ENCODE assay signal across 13 cellular contexts in genomic region chr4:184573701-184574100, GRCh38.
DNase-seq lines count a peak whose midpoint lies in the region; TF ChIP-seq lines count a peak whose summit lies in the region.
"Had no signal": no experiment of that assay in that cellular context is flagged by ENCODE, and none has a peak within 500 bp of the region (broad histone marks: within the 10 kb centered on the region; RNA-seq: fewer than 3 reads in every experiment).

No MANE protein-coding gene starts in this region.

- no peaks in the 10 kb centered on the region for H3K9me3 Mint-ChIP-seq in activated naive CD4-positive, alpha-beta T cell treated with anti-CD3 and anti-CD28 coated beads, Interleukin-2, amount 50 U/mL, for 24 hours
- H3K9me3 Mint-ChIP-seq in T-helper 2 cell treated with Interferon-gamma antibody and Interleukin-4, amounts not matched to agents 5 μg/mL and 100 μg/mL, for 36 hours = peaks cover 4% of the 10 kb centered on the region
- H3K9me3 Mint-ChIP-seq in immature natural killer cell = peaks cover 0 to 1% (median 0%) of the 10 kb centered on the region in 6 donors

- no peaks in the 10 kb centered on the region for H3K36me3 ChIP-seq in brain microvascular endothelial cell (replicated peaks)
- no peaks in the 10 kb centered on the region for H3K36me3 ChIP-seq in smooth muscle cell (ENCODE audit: low read depth)
- H3K36me3 ChIP-seq: MG63 had no signal

- H4K20me1 ChIP-seq in smooth muscle cell (ENCODE audit: low read depth) = no peaks in the 10 kb centered on the region

- H3K27me3 Mint-ChIP-seq in activated naive CD4-positive, alpha-beta T cell treated with anti-CD3 and anti-CD28 coated beads, Interleukin-2, amount 50 U/mL, for 24 hours = no peaks in the 10 kb centered on the region
- H3K27me3 Mint-ChIP-seq in T-helper 2 cell treated with Interferon-gamma antibody and Interleukin-4, amounts not matched to agents 5 μg/mL and 100 μg/mL, for 36 hours (ENCODE audit: low read depth) = no peaks in the 10 kb centered on the region
- H3K27me3 Mint-ChIP-seq in immature natural killer cell (ENCODE audit: low read depth in 3 of 3) = peaks cover 0 to 3% (median 0%) of the 10 kb centered on the region in 3 donors

- H3K27ac Mint-ChIP-seq in activated naive CD4-positive, alpha-beta T cell treated with anti-CD3 and anti-CD28 coated beads, Interleukin-2, amount 50 U/mL, for 24 hours = peak overlapping the region; percentile 82
- peak overlapping the region; percentile 68 for H3K27ac Mint-ChIP-seq in T-helper 2 cell treated with Interferon-gamma antibody and Interleukin-4, amounts not matched to agents 5 μg/mL and 100 μg/mL, for 36 hours
- no peak overlapping the region for H3K27ac Mint-ChIP-seq in immature natural killer cell
- H3K27ac Mint-ChIP-seq: CD8-positive, alpha-beta T cell had no signal

- TF ChIP-seq CTCF in brain microvascular endothelial cell (IDR thresholded peaks at IDR 0.05; ENCODE audit: low read depth, low read length, missing control alignments) (no peak), smooth muscle cell (IDR thresholded peaks at IDR 0.05; ENCODE audit: borderline replicate concordance, insufficient read depth, poor library complexity, severe bottlenecking) (no peak)

- no peaks in the 10 kb centered on the region for H3K27me3 ChIP-seq in brain microvascular endothelial cell (replicated peaks)
- H3K27me3 ChIP-seq in smooth muscle cell (ENCODE audit: low read depth) = no peaks in the 10 kb centered on the region
- H3K27me3 ChIP-seq: MG63 had no signal

- no peak for DNase-seq in activated naive CD4-positive, alpha-beta T cell treated with anti-CD3 and anti-CD28 coated beads, Interleukin-2, amount 50 U/mL, for 16 hours
- no peak for DNase-seq in T-helper 2 cell treated with Interferon-gamma antibody and Interleukin-4, amounts not matched to agents 5 μg/mL and 100 μg/mL, for 36 hours (ENCODE audit: low spot score)
- DNase-seq in brain microvascular endothelial cell = peak; percentile 12
- DNase-seq in pulmonary artery endothelial cell (ENCODE audit: low read depth, low spot score) = peak; percentile 75
- DNase-seq in immature natural killer cell = no peak
- DNase-seq in smooth muscle cell (lab: John Stamatoyannopoulos, UW; ENCODE audit: unreplicated experiment) = no peak
- DNase-seq: CD8-positive, alpha-beta T cell; DMS79 treated with DMSO at 0.1 percent for 48 hours; MG63; NCI-H1092 treated with DMSO at 0.1 percent for 48 hours; NCI-H1694 treated with DMSO at 0.1 percent for 48 hours; NCI-H446 had no signal

- peak overlapping the region; percentile 57 for H3K4me3 Mint-ChIP-seq in activated naive CD4-positive, alpha-beta T cell treated with anti-CD3 and anti-CD28 coated beads, Interleukin-2, amount 50 U/mL, for 24 hours
- H3K4me3 Mint-ChIP-seq in T-helper 2 cell treated with Interferon-gamma antibody and Interleukin-4, amounts not matched to agents 5 μg/mL and 100 μg/mL, for 36 hours = peak overlapping the region; percentile 17
- no peak overlapping the region for H3K4me3 Mint-ChIP-seq in immature natural killer cell
- H3K4me3 Mint-ChIP-seq: CD8-positive, alpha-beta T cell had no signal

- H3K79me2 ChIP-seq in smooth muscle cell (ENCODE audit: low read depth) = no peaks in the 10 kb centered on the region

- H3K27ac ChIP-seq in brain microvascular endothelial cell = no peak overlapping the region
- H3K27ac ChIP-seq in smooth muscle cell (ENCODE audit: low read depth) = no peak overlapping the region

- no peak overlapping the region for H3K4me2 ChIP-seq in smooth muscle cell

- no peaks in the 10 kb centered on the region for H3K36me3 Mint-ChIP-seq in activated naive CD4-positive, alpha-beta T cell treated with anti-CD3 and anti-CD28 coated beads, Interleukin-2, amount 50 U/mL, for 24 hours
- H3K36me3 Mint-ChIP-seq in T-helper 2 cell treated with Interferon-gamma antibody and Interleukin-4, amounts not matched to agents 5 μg/mL and 100 μg/mL, for 36 hours (ENCODE audit: low read depth) = peaks cover 7% of the 10 kb centered on the region
- no peaks in the 10 kb centered on the region for H3K36me3 Mint-ChIP-seq in immature natural killer cell
- H3K36me3 Mint-ChIP-seq: CD8-positive, alpha-beta T cell had no signal

- H3F3A ChIP-seq in smooth muscle cell (ENCODE audit: low read depth) = no peaks in the 10 kb centered on the region

- H3K4me1 Mint-ChIP-seq in activated naive CD4-positive, alpha-beta T cell treated with anti-CD3 and anti-CD28 coated beads, Interleukin-2, amount 50 U/mL, for 24 hours = peaks cover 24% of the 10 kb centered on the region
- H3K4me1 Mint-ChIP-seq in T-helper 2 cell treated with Interferon-gamma antibody and Interleukin-4, amounts not matched to agents 5 μg/mL and 100 μg/mL, for 36 hours (ENCODE audit: low read depth) = peaks cover 19% of the 10 kb centered on the region
- H3K4me1 Mint-ChIP-seq in immature natural killer cell = no peaks in the 10 kb centered on the region

- H3K4me3 ChIP-seq in brain microvascular endothelial cell (ENCODE audit: low read depth, low read length) (no peak overlapping the region), smooth muscle cell (no peak overlapping the region)
- H3K4me3 ChIP-seq: MG63 had no signal

- H3K9ac ChIP-seq in smooth muscle cell (ENCODE audit: low read depth) = no peak overlapping the region

- WGBS in smooth muscle cell (ENCODE audit: low lambda C conversion rate) = 93% methylated on average over 2 of the region's 2 CpGs

- H3K9me3 ChIP-seq in smooth muscle cell (replicated peaks; ENCODE audit: low read depth) = no peaks in the 10 kb centered on the region
- H3K9me3 ChIP-seq: MG63 had no signal

- no peaks in the 10 kb centered on the region for H3K4me1 ChIP-seq in smooth muscle cell (ENCODE audit: low read depth)

- in situ Hi-C loops in brain microvascular endothelial cell (cut with HindIII; ENCODE audit: low pct_ligation_motif_present, low sequenced_read_pairs) = no loop called here

- H2AFZ ChIP-seq in smooth muscle cell (ENCODE audit: low read depth) = no peak overlapping the region

Comparison
In these comparisons a context has a peak if more than half of its experiments do, and no peak if none do; other contexts are left out.
1. H3K27ac Mint-ChIP-seq: peak in activated naive CD4-positive, alpha-beta T cell treated with anti-CD3 and anti-CD28 coated beads, Interleukin-2, amount 50 U/mL, for 24 hours (single experiment) and T-helper 2 cell treated with Interferon-gamma antibody and Interleukin-4, amounts not matched to agents 5 μg/mL and 100 μg/mL, for 36 hours (single experiment); none in immature natural killer cell (0 of 6).
2. H3K4me3 Mint-ChIP-seq: peak in activated naive CD4-positive, alpha-beta T cell treated with anti-CD3 and anti-CD28 coated beads, Interleukin-2, amount 50 U/mL, for 24 hours (single experiment) and T-helper 2 cell treated with Interferon-gamma antibody and Interleukin-4, amounts not matched to agents 5 μg/mL and 100 μg/mL, for 36 hours (single experiment); none in immature natural killer cell (0 of 5).
3. DNase-seq: peak in brain microvascular endothelial cell (single experiment) and pulmonary artery endothelial cell (single experiment); none in activated naive CD4-positive, alpha-beta T cell treated with anti-CD3 and anti-CD28 coated beads, Interleukin-2, amount 50 U/mL, for 16 hours (single experiment), T-helper 2 cell treated with Interferon-gamma antibody and Interleukin-4, amounts not matched to agents 5 μg/mL and 100 μg/mL, for 36 hours (single experiment), immature natural killer cell (0 of 3) and smooth muscle cell (single experiment).